Comparison of ENCODE assay signal across 1 cellular context in the genomic region with DNA sequence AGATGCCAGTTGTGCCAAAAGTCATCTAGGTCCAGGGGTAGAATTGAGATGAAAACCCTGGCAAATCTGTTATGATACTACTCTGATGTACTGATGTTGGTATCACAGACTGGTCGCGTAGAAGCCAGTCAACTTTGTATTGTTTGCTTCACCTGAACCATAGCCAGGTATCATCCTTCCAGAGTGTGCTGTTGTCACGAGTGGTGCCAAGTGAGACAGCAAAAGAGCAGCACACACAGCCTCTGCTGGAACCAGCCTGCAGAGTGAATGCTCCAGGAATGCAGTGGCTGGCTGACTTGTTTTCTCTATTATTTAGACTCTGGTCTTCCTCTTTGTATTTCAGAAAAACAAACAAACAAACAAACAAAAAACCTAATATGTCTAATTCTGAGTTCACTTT.
TF ChIP-seq lines count a peak whose summit lies in the region.

No MANE protein-coding gene starts in this region.

TF ChIP-seq in HepG2, 621 proteins besides CTCF, POLR2A, EP300 and RAD21 (continued from another document):
- TF ChIP-seq, protein P1, sequence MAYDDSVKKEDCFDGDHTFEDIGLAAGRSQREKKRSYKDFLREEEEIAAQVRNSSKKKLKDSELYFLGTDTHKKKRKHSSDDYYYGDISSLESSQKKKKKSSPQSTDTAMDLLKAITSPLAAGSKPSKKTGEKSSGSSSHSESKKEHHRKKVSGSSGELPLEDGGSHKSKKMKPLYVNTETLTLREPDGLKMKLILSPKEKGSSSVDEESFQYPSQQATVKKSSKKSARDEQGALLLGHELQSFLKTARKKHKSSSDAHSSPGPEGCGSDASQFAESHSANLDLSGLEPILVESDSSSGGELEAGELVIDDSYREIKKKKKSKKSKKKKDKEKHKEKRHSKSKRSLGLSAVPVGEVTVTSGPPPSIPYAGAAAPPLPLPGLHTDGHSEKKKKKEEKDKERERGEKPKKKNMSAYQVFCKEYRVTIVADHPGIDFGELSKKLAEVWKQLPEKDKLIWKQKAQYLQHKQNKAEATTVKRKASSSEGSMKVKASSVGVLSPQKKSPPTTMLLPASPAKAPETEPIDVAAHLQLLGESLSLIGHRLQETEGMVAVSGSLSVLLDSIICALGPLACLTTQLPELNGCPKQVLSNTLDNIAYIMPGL (CRISPR knock-in tag; IDR thresholded peaks at IDR 0.05; ENCODE audit: borderline replicate concordance in 1 of 2, low read depth in 1 of 2): no peak
- TF ChIP-seq ZNF562 (CRISPR knock-in tag; IDR thresholded peaks at IDR 0.05; ENCODE audit: borderline replicate concordance) (no peak), ZNF607 (CRISPR knock-in tag; IDR thresholded peaks at IDR 0.05; ENCODE audit: borderline replicate concordance) (no peak), MYNN (CRISPR knock-in tag; IDR thresholded peaks at IDR 0.05; ENCODE audit: low read depth) (no peak)
